24 cellular contexts compared by ENCODE assay signal in genomic region chr11:103051158-103051801, GRCh38. TPM values are rescaled to one million over a fixed set of nuclear protein-coding genes. Genes with fewer than 3 reads are reported as not detected.
DNase-seq lines count a peak whose midpoint lies in the region; ATAC-seq and TF ChIP-seq lines count a peak whose summit lies in the region.
"Had no signal": no experiment of that assay in that cellular context is flagged by ENCODE, and none has a peak within 500 bp of the region (broad histone marks: within the 10 kb centered on the region; RNA-seq: fewer than 3 reads in every experiment).

No MANE protein-coding gene starts in this region.

- 88% methylated on average over 1 of the region's 1 CpG for WGBS in mesenchymal stem cell

- no peak overlapping the region for H2BK12ac ChIP-seq in mesenchymal stem cell (ENCODE audit: low read length in 2 of 2)

- no peak overlapping the region for H3K4ac ChIP-seq in mesenchymal stem cell (ENCODE audit: low read depth in 1 of 2, low read length in 2 of 2)

- H3K4me2 ChIP-seq in mesenchymal stem cell (ENCODE audit: low read length, poor library complexity, severe bottlenecking): peak overlapping the region; percentile 54

- no peaks in the 10 kb centered on the region for H3K36me3 ChIP-seq in mesenchymal stem cell (ENCODE audit: control insufficient read depth in 1 of 2, insufficient read depth in 2 of 2, low read depth in 1 of 2, low read length in 2 of 2)
- H3K36me3 ChIP-seq: ascending aorta had no signal

- H3K27ac ChIP-seq in mesenchymal stem cell (ENCODE audit: low read length, poor library complexity, severe bottlenecking): peak overlapping the region; percentile 100
- H3K27ac ChIP-seq: ascending aorta, psoas muscle, RWPE1 had no signal

- peaks cover 17% of the 10 kb centered on the region for H3K4me1 Mint-ChIP-seq in activated naive CD4-positive, alpha-beta T cell treated with anti-CD3 and anti-CD28 coated beads for 36 hours (ENCODE audit: low read depth)
- H3K4me1 Mint-ChIP-seq in HFFc6 (ENCODE audit: low read depth): peaks cover 39% of the 10 kb centered on the region
- H3K4me1 Mint-ChIP-seq: B cell, naive B cell had no signal

- no peak for TF ChIP-seq CTCF in HFFc6 (IDR thresholded peaks at IDR 0.05)

- H3K36me3 Mint-ChIP-seq in activated naive CD4-positive, alpha-beta T cell treated with anti-CD3 and anti-CD28 coated beads for 36 hours (ENCODE audit: low read depth): no peaks in the 10 kb centered on the region
- no peaks in the 10 kb centered on the region for H3K36me3 Mint-ChIP-seq in HFFc6 (ENCODE audit: low read depth)
- H3K36me3 Mint-ChIP-seq: type B pancreatic cell had no signal

- peaks cover 2% of the 10 kb centered on the region for H3K79me1 ChIP-seq in mesenchymal stem cell (replicated peaks; ENCODE audit: low read length, poor library complexity, severe bottlenecking)

- H2AFZ ChIP-seq in mesenchymal stem cell (ENCODE audit: low read depth, low read length): no peak overlapping the region

- DNase-seq in activated naive CD4-positive, alpha-beta T cell treated with anti-CD3 and anti-CD28 coated beads for 36 hours: no peak
- DNase-seq in activated naive CD4-positive, alpha-beta T cell treated with anti-CD3 and anti-CD28 coated beads, Interleukin-2, amount 50 U/mL, for 16 hours: no peak
- DNase-seq in HFFc6 (no peak), RKO (ENCODE audit: low spot score) (peak; percentile 28), mesenchymal stem cell (no peak), left lobe of liver (ENCODE audit: low spot score) (no peak)
- DNase-seq: 8988T; activated CD4-positive, alpha-beta T cell treated with anti-CD3 and anti-CD28 coated beads for 4 hours; activated T-cell treated with anti-CD3 and anti-CD28 coated beads, Interleukin-2, amount 50 U/mL, for 48 hours; CD8-positive, alpha-beta memory T cell; head of caudate nucleus; naive B cell; NCI-H1092; NCI-H187; NCI-H2171 treated with DMSO at 0.1 percent for 48 hours; NCI-H526; psoas muscle had no signal

- intact Hi-C loops in activated naive CD4-positive, alpha-beta T cell treated with anti-CD3 and anti-CD28 coated beads for 36 hours (cut with micrococcal nuclease): loop anchor here (1.0 kb wide), 1 partner anchor 15 kb away; no protein-coding TSS in a partner anchor

- no peak overlapping the region for H2BK15ac ChIP-seq in mesenchymal stem cell (ENCODE audit: low read depth, poor library complexity, severe bottlenecking)

- no peak overlapping the region for H3K4me3 ChIP-seq in mesenchymal stem cell (ENCODE audit: insufficient read depth in 1 of 2, low read depth in 1 of 2, low read length in 2 of 2)
- H3K4me3 ChIP-seq: ascending aorta, psoas muscle had no signal

- no peaks in the 10 kb centered on the region for H3K27me3 ChIP-seq in mesenchymal stem cell (ENCODE audit: control insufficient read depth in 1 of 2, insufficient read depth in 1 of 2, low read length in 2 of 2)
- H3K27me3 ChIP-seq: ascending aorta had no signal

- H3K4me3 Mint-ChIP-seq in activated naive CD4-positive, alpha-beta T cell treated with anti-CD3 and anti-CD28 coated beads for 36 hours: no peak overlapping the region
- peak overlapping the region; percentile 32 for H3K4me3 Mint-ChIP-seq in HFFc6
- H3K4me3 Mint-ChIP-seq: activated naive CD8-positive, alpha-beta T cell; B cell; CD8-positive, alpha-beta memory T cell; naive B cell; type B pancreatic cell had no signal

- H3K27me3 Mint-ChIP-seq in activated naive CD4-positive, alpha-beta T cell treated with anti-CD3 and anti-CD28 coated beads for 36 hours (ENCODE audit: low read depth): peaks cover under 1% of the 10 kb centered on the region
- H3K27me3 Mint-ChIP-seq in HFFc6 (ENCODE audit: insufficient read depth): no peaks in the 10 kb centered on the region

- peak overlapping the region; percentile 99 for H2BK5ac ChIP-seq in mesenchymal stem cell (ENCODE audit: low read depth, low read length, poor library complexity, severe bottlenecking)

- peak overlapping the region; percentile 39 for H3K27ac Mint-ChIP-seq in activated naive CD4-positive, alpha-beta T cell treated with anti-CD3 and anti-CD28 coated beads for 36 hours
- peak overlapping the region; percentile 77 for H3K27ac Mint-ChIP-seq in HFFc6
- H3K27ac Mint-ChIP-seq: B cell; CD8-positive, alpha-beta memory T cell; naive B cell; type B pancreatic cell had no signal

- ATAC-seq in HG03460 (IDR thresholded peaks at IDR 0.05; ENCODE audit: unreplicated experiment) (no peak), HG03521 (IDR thresholded peaks at IDR 0.05; ENCODE audit: unreplicated experiment) (no peak), left lobe of liver (no peak)
- ATAC-seq: psoas muscle had no signal

- no peaks in the 10 kb centered on the region for H3K9me3 Mint-ChIP-seq in activated naive CD4-positive, alpha-beta T cell treated with anti-CD3 and anti-CD28 coated beads for 36 hours
- H3K9me3 Mint-ChIP-seq in HFFc6: no peaks in the 10 kb centered on the region
- H3K9me3 Mint-ChIP-seq: CD8-positive, alpha-beta memory T cell; type B pancreatic cell had no signal

- H4K91ac ChIP-seq in mesenchymal stem cell (ENCODE audit: low read length): no peak overlapping the region

- H3K4me1 ChIP-seq in mesenchymal stem cell (ENCODE audit: control insufficient read depth, insufficient read depth, low read depth, low read length): no peaks in the 10 kb centered on the region
- H3K4me1 ChIP-seq: ascending aorta, psoas muscle had no signal

- CTCF ChIA-PET in activated naive CD4-positive, alpha-beta T cell treated with anti-CD3 and anti-CD28 coated beads for 36 hours (lab: Charles Lee): interaction anchor here (0.8 to 2.3 kb wide), 3 partner anchors 11 to 137 kb away, joined by 3 to 13 read pairs (median 5); no protein-coding TSS in a partner anchor

- H3K9ac ChIP-seq in mesenchymal stem cell (ENCODE audit: low read length): no peak overlapping the region

- no peak overlapping the region for H3K14ac ChIP-seq in mesenchymal stem cell (ENCODE audit: low read length in 2 of 2)

- no peak overlapping the region for H2BK120ac ChIP-seq in mesenchymal stem cell (ENCODE audit: low read depth, low read length)

- peak overlapping the region; percentile 100 for H2AK5ac ChIP-seq in mesenchymal stem cell (ENCODE audit: low read length, severe bottlenecking)

- no peak overlapping the region for H3K23ac ChIP-seq in mesenchymal stem cell (ENCODE audit: low read length in 2 of 2)

- no peak overlapping the region for H4K8ac ChIP-seq in mesenchymal stem cell (ENCODE audit: low read length)

- peak overlapping the region in 1 of 2 experiments; percentile 12 for H3K18ac ChIP-seq in mesenchymal stem cell (ENCODE audit: low read depth in 1 of 2, low read length in 2 of 2)

- no peaks in the 10 kb centered on the region for H3K9me3 ChIP-seq in mesenchymal stem cell (ENCODE audit: control insufficient read depth, low read length)
- H3K9me3 ChIP-seq: ascending aorta, psoas muscle had no signal

RNA-seq across cellular contexts. Expression of gene DCUN1D5, which starts 40.7 kb away (rescaled TPM):
- total RNA-seq in activated naive CD4-positive, alpha-beta T cell treated with anti-CD3 and anti-CD28 coated beads for 36 hours: 10 to 100 TPM; 52.6 to 58.4 TPM
- total RNA-seq in HFFc6 (2021; fragmentation: NEBNext Ultra II Directional; extraction: Animal tissue kit (Norgen Biotek cat#: 25700)): 10 to 100 TPM; 37.5 to 46.1 (median 40.1) TPM
- polyA plus RNA-seq in mesenchymal stem cell (2013, experiment 1 of 2): 78.2 TPM
- polyA plus RNA-seq in mesenchymal stem cell (2013, experiment 2 of 2): 83.8 TPM
- 7.3 TPM for total RNA-seq in left lobe of liver

RNA-seq across cellular contexts. Expression of gene DYNC2H1, which starts 57.9 kb away (rescaled TPM):
- total RNA-seq in activated naive CD4-positive, alpha-beta T cell treated with anti-CD3 and anti-CD28 coated beads for 36 hours: 1 to 10 TPM; 1.9 to 2.8 TPM
- total RNA-seq in HFFc6 (2021; fragmentation: NEBNext Ultra II Directional; extraction: Animal tissue kit (Norgen Biotek cat#: 25700)): 10 to 100 TPM; 10.9 to 14.0 (median 12.3) TPM
- 6.5 TPM for polyA plus RNA-seq in mesenchymal stem cell (2013, experiment 1 of 2)
- 7.6 TPM for polyA plus RNA-seq in mesenchymal stem cell (2013, experiment 2 of 2)
- total RNA-seq in left lobe of liver: 1.6 TPM
